In the genomic region with DNA sequence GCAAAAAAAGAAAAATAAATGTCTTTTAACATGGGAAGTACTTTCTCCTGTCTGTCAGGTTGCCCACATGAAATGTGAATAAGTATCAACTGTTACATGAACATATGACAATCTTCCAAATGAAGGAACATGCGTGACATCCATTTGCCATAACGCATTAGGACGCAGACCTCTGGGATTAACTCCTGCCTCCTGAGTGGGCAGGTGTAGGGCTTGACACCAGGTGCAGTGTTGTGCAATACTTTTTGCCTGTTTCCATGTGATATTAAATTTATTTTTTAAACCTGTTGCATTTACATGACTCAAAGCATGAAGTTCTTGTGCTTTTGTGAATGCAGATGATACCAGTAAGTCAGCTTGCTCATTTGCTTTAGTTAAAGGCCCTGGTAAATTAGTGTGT, we compare ENCODE assay signal across 33 cellular contexts. TPM values are rescaled to one million over a fixed set of nuclear protein-coding genes. Genes with fewer than 3 reads are reported as not detected.
"Had no signal": no experiment of that assay in that cellular context is flagged by ENCODE, and none has a peak within 500 bp of the region (broad histone marks: within the 10 kb centered on the region; RNA-seq: fewer than 3 reads in every experiment).

No MANE protein-coding gene starts in this region.

- ATAC-seq: left colon; left lung; lower lobe of right lung; naive thymus-derived CD8-positive, alpha-beta T cell; pancreas; right cardiac atrium; stimulated activated memory B cell treated with anti-CD40 and anti-IgM and Interleukin-4, amounts not matched to agents 10 μg/mL and 1 μg/mL and 100 μg/mL, for 72 hours; stimulated activated naive CD8-positive, alpha-beta T cell treated with anti-CD3 and anti-CD28 coated beads, Interleukin-15, amount 100 ng/mL, for 72 hours had no signal

- H3K4me3 ChIP-seq: left lung, lower lobe of right lung, pancreas, prostate gland, smooth muscle cell, tibial nerve, uterus had no signal

- H3K27ac ChIP-seq: left lung, lower lobe of right lung, pancreas, prostate gland, tibial nerve, uterus had no signal

- H3K27me3 ChIP-seq: left lung, pancreas, tibial nerve, uterus had no signal

- DNase-seq: hypothalamus; immature natural killer cell; kidney; left colon; left lung; lower lobe of right lung; mammary epithelial cell; mesenchymal stem cell; naive thymus-derived CD8-positive, alpha-beta T cell; nucleus accumbens; pancreas; retina; right cardiac atrium; stimulated activated CD4-positive, alpha-beta T cell treated with anti-CD3 and anti-CD28 coated beads, Interleukin-1b, Interleukin-23, amount 100 ng/mL, for 48 hours; stimulated activated CD4-positive, alpha-beta T cell treated with anti-CD3 and anti-CD28 coated beads, Interleukin-2, amount 100 ng/mL, for 48 hours; stimulated activated CD4-positive, alpha-beta T cell treated with anti-CD3 and anti-CD28 coated beads, Interleukin-4, amount 100 ng/mL, for 4 hours; stimulated activated CD8-positive, alpha-beta memory T cell treated with anti-CD3 and anti-CD28 coated beads, Interleukin-4, amount 100 ng/mL, for 48 hours; stimulated activated naive CD4-positive, alpha-beta T cell treated with Interleukin-2 at 50 U/mL for 16 hours; stimulated activated naive CD8-positive, alpha-beta T cell treated with anti-CD3 and anti-CD28 coated beads, Interleukin-15, amount 100 ng/mL, for 72 hours; substantia nigra; uterus had no signal

- H3K9me3 ChIP-seq: left lung, lower lobe of right lung, pancreas, prostate gland, tibial nerve, uterus had no signal

- H3K4me1 ChIP-seq: lower lobe of right lung, pancreas, prostate gland, uterus had no signal

- FAIRE-seq: islet of Langerhans, kidney, pancreas had no signal

- H3K4me2 ChIP-seq: smooth muscle cell had no signal

- H3K36me3 ChIP-seq: left lung, lower lobe of right lung, pancreas, prostate gland, tibial nerve, uterus had no signal

RNA-seq across cellular contexts. Expression of a gene that starts 18.1 kb away (rescaled TPM):
- total RNA-seq: kidney; left lung; liver; lower lobe of right lung; mammary epithelial cell; mucosa of gallbladder; naive thymus-derived CD8-positive, alpha-beta T cell; neural crest cell; osteoblast; pancreas; skeletal muscle tissue; smooth muscle cell; temporal lobe; tibial nerve; ureter; uterus had no signal
- polyA plus RNA-seq: immature natural killer cell; liver; mammary epithelial cell; naive thymus-derived CD8-positive, alpha-beta T cell; pancreas; smooth muscle cell had no signal

RNA-seq across cellular contexts. Expression of a gene that starts 24.4 kb away (rescaled TPM):
- total RNA-seq: kidney, left lung, liver, lower lobe of right lung, mammary epithelial cell, mucosa of gallbladder, neural crest cell, osteoblast, pancreas, prostate gland, right cardiac atrium, skeletal muscle tissue, smooth muscle cell, temporal lobe, ureter had no signal
- polyA plus RNA-seq: liver; mammary epithelial cell; naive thymus-derived CD8-positive, alpha-beta T cell; pancreas; right cardiac atrium; smooth muscle cell had no signal
